In the genomic region with DNA sequence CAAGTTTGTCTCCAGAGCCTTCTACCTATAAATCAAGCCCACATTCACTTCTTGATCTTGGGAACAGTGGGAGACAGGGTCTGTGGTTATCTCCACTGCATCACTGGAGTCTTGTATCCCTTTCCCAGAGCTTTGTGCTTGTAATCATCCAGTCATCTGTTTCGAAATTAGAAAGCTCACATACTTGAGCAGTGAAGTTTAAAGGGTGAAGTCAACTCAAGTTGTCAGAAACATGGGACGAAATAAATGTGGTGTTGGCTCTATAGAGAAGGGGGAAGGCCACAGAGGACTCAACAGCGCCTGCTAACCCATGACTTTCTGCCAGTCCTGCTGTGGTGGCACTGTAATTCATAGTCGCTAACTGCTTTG, we compare ENCODE assay signal across 14 cellular contexts.
DNase-seq lines count a peak whose midpoint lies in the region; ATAC-seq and TF ChIP-seq lines count a peak whose summit lies in the region.
"Had no signal": no experiment of that assay in that cellular context is flagged by ENCODE, and none has a peak within 500 bp of the region (broad histone marks: within the 10 kb centered on the region; RNA-seq: fewer than 3 reads in every experiment).

No MANE protein-coding gene starts in this region.

- DNase-seq in AG09309 (ENCODE audit: low read depth) (peak; percentile 80), NCI-H226 (peak; percentile 73), fibroblast of gingiva (ENCODE audit: low read depth) (peak; percentile 71), non-pigmented ciliary epithelial cell (ENCODE audit: low read depth) (peak; percentile 87), amniotic stem cell (lab: John Stamatoyannopoulos, UW) (no peak), LoVo (ENCODE audit: low spot score) (no peak)
- DNase-seq: activated CD4-positive, alpha-beta T cell treated with anti-CD3 and anti-CD28 coated beads for 4 hours; activated T-cell treated with anti-CD3 and anti-CD28 coated beads, Interleukin-2, amount 50 U/mL, for 4 hours; hypothalamus; lower lobe of right lung; NCI-H2081 treated with DMSO at 0.1 percent for 48 hours; spleen had no signal

- ATAC-seq in GM19467 (IDR thresholded peaks at IDR 0.05; ENCODE audit: unreplicated experiment) (no peak), GM21737 (IDR thresholded peaks at IDR 0.05; ENCODE audit: unreplicated experiment) (no peak)

- H3K4me3 ChIP-seq in AG09309 (ENCODE audit: control insufficient read depth, low read depth, low read length) = no peak overlapping the region
- H3K4me3 ChIP-seq: lower lobe of right lung, spleen had no signal

- no peak for TF ChIP-seq CTCF in AG09309 (IDR thresholded peaks at IDR 0.05; ENCODE audit: control insufficient read depth, insufficient read depth, low read depth, low read length, missing control alignments)

Comparison
In these comparisons a context has a peak if more than half of its experiments do, and no peak if none do; other contexts are left out.
1. DNase-seq: peak in AG09309 (single experiment), NCI-H226 (single experiment), fibroblast of gingiva (single experiment) and non-pigmented ciliary epithelial cell (single experiment); none in amniotic stem cell (single experiment) and LoVo (single experiment).